Comparison of ENCODE assay signal across 36 cellular contexts in genomic region chr1:18434041-18434440, GRCh38. TPM values are rescaled to one million over a fixed set of nuclear protein-coding genes. Genes with fewer than 3 reads are reported as not detected.
"Had no signal": no experiment of that assay in that cellular context is flagged by ENCODE, and none has a peak within 500 bp of the region (broad histone marks: within the 10 kb centered on the region; RNA-seq: fewer than 3 reads in every experiment).

No MANE protein-coding gene starts in this region.

- ATAC-seq: activated CD8-positive, alpha-beta T cell treated with anti-CD3 and anti-CD28 coated beads for 36 hours; activated naive CD4-positive, alpha-beta T cell treated with anti-CD3 and anti-CD28 coated beads, Interleukin-2, amount 50 U/mL, for 72 hours; activated T-cell treated with anti-CD3 and anti-CD28 coated beads, Interleukin-2, amount 50 U/mL, for 4 hours; activated T-cell treated with anti-CD3 and anti-CD28 coated beads, Interleukin-2, amount 50 U/mL, for 72 hours; activated T-helper 17 cell treated with anti-CD3 and anti-CD28 coated beads, Interleukin-2, amount 50 U/mL, for 72 hours had no signal

- H3K27me3 ChIP-seq: adrenal gland, cardiac muscle cell had no signal

- H3K27ac Mint-ChIP-seq: activated B cell treated with CpG ODN at 0.5 μM for 24 hours; activated CD4-positive, alpha-beta memory T cell treated with anti-CD3 and anti-CD28 coated beads for 36 hours; activated CD4-positive, alpha-beta T cell treated with anti-CD3 and anti-CD28 coated beads, Interleukin-2, amount 10 ng/mL, durations not matched to agents 24 days and 14 days; activated CD8-positive, alpha-beta T cell treated with anti-CD3 and anti-CD28 coated beads for 36 hours; activated naive CD4-positive, alpha-beta T cell treated with anti-CD3 and anti-CD28 coated beads for 36 hours; activated naive CD4-positive, alpha-beta T cell treated with anti-CD3 and anti-CD28 coated beads, Interleukin-2, amount 50 U/mL, for 72 hours; activated naive CD8-positive, alpha-beta T cell treated with anti-CD3 and anti-CD28 coated beads for 36 hours; activated T-cell treated with anti-CD3 and anti-CD28 coated beads, Interleukin-2, amount 50 U/mL, for 72 hours; activated T-helper 1 cell treated with anti-CD3 and anti-CD28 coated beads, Interleukin-12 subunit alpha, Interleukin-12 subunit beta, Interleukin-2, Interleukin-4 antibody, amounts not matched to agents 30 ng/mL and 10 ng/mL and 1 ng/mL, durations not matched to agents 14 hours and 24 hours and 36 hours; activated T-helper 17 cell treated with anti-CD3 and anti-CD28 coated beads, Interleukin-2, amount 50 U/mL, for 72 hours; T-helper 1 cell treated with Interleukin-12 subunit alpha and Interleukin-12 subunit beta and Interleukin-4 antibody, amounts not matched to agents 30 μg/mL and 1 μg/mL, for 36 hours; T-helper 2 cell treated with Interferon-gamma antibody and Interleukin-4, amounts not matched to agents 5 μg/mL and 100 μg/mL, for 36 hours had no signal

- DNase-seq: activated B cell treated with CpG ODN at 0.5 μM for 24 hours; activated CD4-positive, alpha-beta memory T cell treated with anti-CD3 and anti-CD28 coated beads for 36 hours; activated CD4-positive, alpha-beta T cell treated with anti-CD3 and anti-CD28 coated beads for 4 hours; activated CD4-positive, alpha-beta T cell treated with anti-CD3 and anti-CD28 coated beads, Interleukin-2, amount 10 ng/mL, durations not matched to agents 24 days and 14 days; activated CD4-positive, alpha-beta T cell treated with anti-CD3 and anti-CD28 coated beads, Interleukin-2, amount 50 U/mL, for 1 hour; activated CD4-positive, alpha-beta T cell treated with anti-CD3 and anti-CD28 coated beads, Interleukin-2, amount 50 U/mL, for 4 hours; activated CD4-positive, CD25-positive, alpha-beta regulatory T cell treated with anti-CD3 and anti-CD28 coated beads, Interleukin-2, amount 50 U/mL, for 72 hours; activated CD8-positive, alpha-beta memory T cell treated with anti-CD3 and anti-CD28 coated beads, Interleukin-2, amount 50 U/mL, for 4 hours; activated CD8-positive, alpha-beta T cell treated with anti-CD3 and anti-CD28 coated beads for 36 hours; activated effector memory CD4-positive, alpha-beta T cell treated with anti-CD3 and anti-CD28 coated beads, Interleukin-2, amount 50 U/mL, for 16 hours; activated gamma-delta T cell treated with Interleukin-2 at 50 U/mL for 16 hours; activated naive CD4-positive, alpha-beta T cell; activated naive CD4-positive, alpha-beta T cell treated with anti-CD3 and anti-CD28 coated beads for 36 hours; activated naive CD4-positive, alpha-beta T cell treated with anti-CD3 and anti-CD28 coated beads, Interleukin-2, amount 50 U/mL, for 16 hours; activated naive CD8-positive, alpha-beta T cell treated with anti-CD3 and anti-CD28 coated beads for 36 hours; activated T-cell treated with anti-CD3 and anti-CD28 coated beads for 4 hours; activated T-cell treated with anti-CD3 and anti-CD28 coated beads, Interleukin-2, amount 50 U/mL, for 1 hour; activated T-cell treated with anti-CD3 and anti-CD28 coated beads, Interleukin-2, amount 50 U/mL, for 4 hours; activated T-cell treated with anti-CD3 and anti-CD28 coated beads, Interleukin-2, amount 50 U/mL, for 72 hours; adrenal gland; amniotic stem cell; aorta; SW 1271; T-helper 1 cell; T-helper 2 cell; T-helper 9 cell had no signal

- H3K4me3 ChIP-seq: adrenal gland, cardiac muscle cell had no signal

- H3K36me3 ChIP-seq: adrenal gland, cardiac muscle cell had no signal

- H3K27ac ChIP-seq: adrenal gland, cardiac muscle cell, VCaP had no signal

- H3K9me3 Mint-ChIP-seq: T-helper 2 cell treated with Interferon-gamma antibody and Interleukin-4, amounts not matched to agents 5 μg/mL and 100 μg/mL, for 36 hours had no signal

- H3K4me1 ChIP-seq: adrenal gland had no signal

- H3K4me1 Mint-ChIP-seq: activated B cell treated with CpG ODN at 0.5 μM for 24 hours; activated CD4-positive, alpha-beta T cell treated with anti-CD3 and anti-CD28 coated beads, Interleukin-2, amount 10 ng/mL, durations not matched to agents 24 days and 14 days; activated naive CD8-positive, alpha-beta T cell treated with anti-CD3 and anti-CD28 coated beads for 36 hours; activated T-helper 17 cell treated with anti-CD3 and anti-CD28 coated beads, Interleukin-2, amount 50 U/mL, for 72 hours; brain; central memory CD8-positive, alpha-beta T cell had no signal

- H3K4me3 Mint-ChIP-seq: activated B cell treated with CpG ODN at 0.5 μM for 24 hours; activated CD4-positive, alpha-beta memory T cell treated with anti-CD3 and anti-CD28 coated beads for 36 hours; activated CD4-positive, alpha-beta T cell treated with anti-CD3 and anti-CD28 coated beads, Interleukin-2, amount 10 ng/mL, durations not matched to agents 24 days and 14 days; activated CD8-positive, alpha-beta T cell treated with anti-CD3 and anti-CD28 coated beads for 36 hours; activated naive CD4-positive, alpha-beta T cell treated with anti-CD3 and anti-CD28 coated beads for 36 hours; activated naive CD8-positive, alpha-beta T cell treated with anti-CD3 and anti-CD28 coated beads for 36 hours; activated T-cell treated with anti-CD3 and anti-CD28 coated beads, Interleukin-2, amount 50 U/mL, for 4 hours; activated T-cell treated with anti-CD3 and anti-CD28 coated beads, Interleukin-2, amount 50 U/mL, for 72 hours; activated T-helper 1 cell treated with anti-CD3 and anti-CD28 coated beads, Interleukin-12 subunit alpha, Interleukin-12 subunit beta, Interleukin-2, Interleukin-4 antibody, amounts not matched to agents 30 ng/mL and 10 ng/mL and 1 ng/mL, durations not matched to agents 14 hours and 24 hours and 36 hours; activated T-helper 17 cell treated with anti-CD3 and anti-CD28 coated beads, Interleukin-2, amount 50 U/mL, for 72 hours; brain; central memory CD8-positive, alpha-beta T cell; T-helper 1 cell treated with Interleukin-12 subunit alpha and Interleukin-12 subunit beta and Interleukin-4 antibody, amounts not matched to agents 30 μg/mL and 1 μg/mL, for 36 hours; T-helper 2 cell treated with Interferon-gamma antibody and Interleukin-4, amounts not matched to agents 5 μg/mL and 100 μg/mL, for 36 hours had no signal

- H3K36me3 Mint-ChIP-seq: activated naive CD8-positive, alpha-beta T cell treated with anti-CD3 and anti-CD28 coated beads for 36 hours; brain had no signal

- H3K9me3 ChIP-seq: adrenal gland had no signal

RNA-seq across cellular contexts. Expression of gene KLHDC7A, which starts 46.7 kb away (rescaled TPM):
- total RNA-seq: activated B cell treated with CpG ODN at 0.5 μM for 24 hours; activated CD4-positive, alpha-beta memory T cell treated with anti-CD3 and anti-CD28 coated beads for 36 hours; activated CD4-positive, alpha-beta T cell treated with anti-CD3 and anti-CD28 coated beads, Interleukin-2, amount 10 ng/mL, durations not matched to agents 24 days and 14 days; activated CD8-positive, alpha-beta memory T cell treated with anti-CD3 and anti-CD28 coated beads for 36 hours; activated CD8-positive, alpha-beta T cell treated with anti-CD3 and anti-CD28 coated beads for 36 hours; activated naive CD4-positive, alpha-beta T cell treated with anti-CD3 and anti-CD28 coated beads for 36 hours; activated naive CD4-positive, alpha-beta T cell treated with anti-CD3 and anti-CD28 coated beads, Interleukin-2, amount 50 U/mL, for 72 hours; activated naive CD8-positive, alpha-beta T cell treated with anti-CD3 and anti-CD28 coated beads for 36 hours; activated T-cell treated with anti-CD3 and anti-CD28 coated beads, Interleukin-2, amount 50 U/mL, for 4 hours; activated T-cell treated with anti-CD3 and anti-CD28 coated beads, Interleukin-2, amount 50 U/mL, for 72 hours; activated T-helper 1 cell treated with anti-CD3 and anti-CD28 coated beads, Interleukin-12 subunit alpha, Interleukin-12 subunit beta, Interleukin-2, Interleukin-4 antibody, amounts not matched to agents 30 ng/mL and 10 ng/mL and 1 ng/mL, durations not matched to agents 14 hours and 24 hours and 36 hours; activated T-helper 17 cell treated with anti-CD3 and anti-CD28 coated beads, Interleukin-2, amount 50 U/mL, for 72 hours; adrenal gland; aorta; cardiac muscle cell had no signal
- polyA plus RNA-seq: aorta, cardiac muscle cell had no signal
